Comparison of ENCODE assay signal across 8 cellular contexts in the genomic region with DNA sequence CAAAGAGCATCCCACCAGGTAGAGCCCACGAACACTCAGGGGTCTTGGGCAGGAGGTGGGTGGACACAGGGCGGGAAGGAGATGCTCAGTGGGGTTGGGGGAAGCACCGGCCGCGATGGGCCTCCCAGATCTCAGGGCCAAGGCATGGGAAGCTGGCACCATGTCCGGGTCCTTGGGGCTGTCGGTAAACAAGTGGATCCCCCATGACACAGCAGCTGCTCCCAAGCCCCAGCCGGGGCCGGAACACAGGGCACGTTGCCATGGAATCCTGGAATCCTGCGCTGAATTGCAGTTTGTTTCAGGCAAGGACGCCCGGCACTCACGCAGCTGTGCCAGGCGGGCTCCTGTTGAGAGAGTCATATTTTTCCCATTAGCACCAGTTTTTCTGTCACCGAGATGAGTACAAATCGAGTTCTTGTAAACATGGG. TPM values are rescaled to one million over a fixed set of nuclear protein-coding genes. Genes with fewer than 3 reads are reported as not detected.
A peak's percentile ranks its signal among the peaks of the same experiment; 100 is the strongest.
DNase-seq lines count a peak whose midpoint lies in the region; ATAC-seq and TF ChIP-seq lines count a peak whose summit lies in the region.

No MANE protein-coding gene starts in this region.

- TF ChIP-seq CTCF in brain (conservative IDR thresholded peaks at IDR 0.05), result no peak

- no peaks in the 10 kb centered on the region for H3K9me3 ChIP-seq in muscle layer of colon (ENCODE audit: low read length)

- peak overlapping the region in 1 of 2 donors; percentile 5 for H3K4me3 ChIP-seq in muscle layer of colon (ENCODE audit: low read depth in 1 of 2, low read length in 2 of 2)

- peak overlapping the region; percentile 47 for H3K27ac ChIP-seq in muscle layer of colon (ENCODE audit: low read depth, low read length)

- ATAC-seq in HG03139 (IDR thresholded peaks at IDR 0.05; ENCODE audit: unreplicated experiment), result no peak

- H3K27me3 ChIP-seq in muscle layer of colon (ENCODE audit: control insufficient read depth in 1 of 2, insufficient read depth in 2 of 2, low read length in 2 of 2), result peaks cover 0 to 20% of the 10 kb centered on the region in 2 donors

- peaks cover 14% of the 10 kb centered on the region for H3K36me3 Mint-ChIP-seq in brain

- peaks cover 31% of the 10 kb centered on the region for H3K4me1 ChIP-seq in muscle layer of colon (ENCODE audit: insufficient read depth, low read length)

- H3K9ac ChIP-seq in muscle layer of colon (ENCODE audit: low read length), result no peak overlapping the region

- H3K36me3 ChIP-seq in muscle layer of colon (ENCODE audit: insufficient read depth, low read length), result no peaks in the 10 kb centered on the region

- no peaks in the 10 kb centered on the region for H3K27me3 Mint-ChIP-seq in brain

- peak overlapping the region; percentile 24 to 63 (median 50) for H3K4me3 Mint-ChIP-seq in brain

- peaks cover 0 to 3% (median 0%) of the 10 kb centered on the region in 5 experiments for H3K9me3 Mint-ChIP-seq in brain

- peaks cover 51% of the 10 kb centered on the region for H3K4me1 Mint-ChIP-seq in brain

- H3K27ac Mint-ChIP-seq in brain, result peak overlapping the region; percentile 86 to 99 (median 95)

- peak; percentile 90 for DNase-seq in AG08396 (ENCODE audit: low spot score)
- peak; percentile 46 for DNase-seq in NCI-H1417 treated with DMSO at 0.1 percent for 48 hours (lab: John Stamatoyannopoulos, UW)
- DNase-seq in NCI-H187 treated with DMSO at 0.1 percent for 48 hours (lab: John Stamatoyannopoulos, UW), result no peak
- DNase-seq in activated CD4-positive, alpha-beta T cell treated with anti-CD3 and anti-CD28 coated beads for 48 hours, result no peak
- DNase-seq in activated effector memory CD4-positive, alpha-beta T cell treated with anti-CD3 and anti-CD28 coated beads, Interleukin-2, amount 50 U/mL, for 16 hours, result no peak

RNA-seq across cellular contexts. Expression of gene CHMP6, which starts 23.0 kb away (rescaled TPM):
- polyA plus RNA-seq in brain (ENCODE audit: insufficient read depth, low read depth, low replicate concordance), result 35.2 TPM

Comparison
In these comparisons a context has a peak if more than half of its experiments do, and no peak if none do; other contexts are left out.
1. DNase-seq: peak in AG08396 (single experiment) and NCI-H1417 treated with DMSO at 0.1 percent for 48 hours (single experiment); none in NCI-H187 treated with DMSO at 0.1 percent for 48 hours (single experiment), activated CD4-positive, alpha-beta T cell treated with anti-CD3 and anti-CD28 coated beads for 48 hours (single experiment) and activated effector memory CD4-positive, alpha-beta T cell treated with anti-CD3 and anti-CD28 coated beads, Interleukin-2, amount 50 U/mL, for 16 hours (single experiment).